ENCODE assay signal across 1 cellular context in the genomic region with DNA sequence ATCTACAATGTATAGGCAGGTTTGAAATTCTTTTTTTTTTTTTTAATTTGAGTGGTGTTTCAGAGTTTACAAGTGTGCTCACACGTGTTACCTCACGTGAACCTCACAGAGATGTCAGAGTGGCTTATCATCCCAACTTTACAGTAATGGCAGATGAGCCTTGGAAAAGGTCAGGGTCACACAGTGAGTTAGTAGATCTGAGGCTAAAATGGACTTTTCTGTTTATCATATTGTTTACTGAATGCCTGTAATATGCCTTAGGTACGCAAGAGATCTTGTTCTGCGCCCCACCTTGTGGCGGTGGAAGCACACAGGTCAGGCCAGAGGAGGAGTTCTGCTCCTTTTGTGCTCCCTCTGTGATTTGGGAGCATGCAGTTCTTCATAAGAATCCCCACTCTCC.
TF ChIP-seq lines count a peak whose summit lies in the region.

No MANE protein-coding gene starts in this region.

TF ChIP-seq in K562, 482 proteins besides CTCF, POLR2A, EP300 and RAD21 (continued from another document):
- peak; percentile 65; the same call in 1 of the 2 replicates for TF ChIP-seq CTBP1 (IDR thresholded peaks at IDR 0.05; ENCODE audit: borderline replicate concordance)
- no peak for TF ChIP-seq ELF2 (CRISPR knock-in tag; IDR thresholded peaks at IDR 0.05)
- no peak for TF ChIP-seq TCF7L2 (IDR thresholded peaks at IDR 0.05; ENCODE audit: low read depth, low read length)
- no peak for TF ChIP-seq HNRNPH1 (optimal IDR thresholded peaks at IDR 0.05; ENCODE audit: low read depth, low read length)
- TF ChIP-seq, protein P1, sequence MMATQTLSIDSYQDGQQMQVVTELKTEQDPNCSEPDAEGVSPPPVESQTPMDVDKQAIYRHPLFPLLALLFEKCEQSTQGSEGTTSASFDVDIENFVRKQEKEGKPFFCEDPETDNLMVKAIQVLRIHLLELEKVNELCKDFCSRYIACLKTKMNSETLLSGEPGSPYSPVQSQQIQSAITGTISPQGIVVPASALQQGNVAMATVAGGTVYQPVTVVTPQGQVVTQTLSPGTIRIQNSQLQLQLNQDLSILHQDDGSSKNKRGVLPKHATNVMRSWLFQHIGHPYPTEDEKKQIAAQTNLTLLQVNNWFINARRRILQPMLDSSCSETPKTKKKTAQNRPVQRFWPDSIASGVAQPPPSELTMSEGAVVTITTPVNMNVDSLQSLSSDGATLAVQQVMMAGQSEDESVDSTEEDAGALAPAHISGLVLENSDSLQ (IDR thresholded peaks at IDR 0.05) = peak; percentile 55
- TF ChIP-seq HDAC1 (IDR thresholded peaks at IDR 0.05) = peak in 1 of 2 experiments; percentile 47; a peak in 1 of 4 replicates
- TF ChIP-seq ZC3H11A (IDR thresholded peaks at IDR 0.05; ENCODE audit: low read depth, low read length) = no peak
- peak; percentile 44; the same call in 1 of the 2 replicates for TF ChIP-seq DPF2 (IDR thresholded peaks at IDR 0.05)
- TF ChIP-seq FOS (IDR thresholded peaks at IDR 0.05; ENCODE audit: extremely low read depth, insufficient read length) = no peak
- no peak for TF ChIP-seq HNRNPUL1 (IDR thresholded peaks at IDR 0.05; ENCODE audit: low read length)
- no peak for TF ChIP-seq KLF16 (IDR thresholded peaks at IDR 0.05)
- no peak for TF ChIP-seq ASH1L (IDR thresholded peaks at IDR 0.05; ENCODE audit: borderline replicate concordance, low read depth, partially characterized antibody)
